Comparison of ENCODE assay signal across 6 cellular contexts in the genomic region with DNA sequence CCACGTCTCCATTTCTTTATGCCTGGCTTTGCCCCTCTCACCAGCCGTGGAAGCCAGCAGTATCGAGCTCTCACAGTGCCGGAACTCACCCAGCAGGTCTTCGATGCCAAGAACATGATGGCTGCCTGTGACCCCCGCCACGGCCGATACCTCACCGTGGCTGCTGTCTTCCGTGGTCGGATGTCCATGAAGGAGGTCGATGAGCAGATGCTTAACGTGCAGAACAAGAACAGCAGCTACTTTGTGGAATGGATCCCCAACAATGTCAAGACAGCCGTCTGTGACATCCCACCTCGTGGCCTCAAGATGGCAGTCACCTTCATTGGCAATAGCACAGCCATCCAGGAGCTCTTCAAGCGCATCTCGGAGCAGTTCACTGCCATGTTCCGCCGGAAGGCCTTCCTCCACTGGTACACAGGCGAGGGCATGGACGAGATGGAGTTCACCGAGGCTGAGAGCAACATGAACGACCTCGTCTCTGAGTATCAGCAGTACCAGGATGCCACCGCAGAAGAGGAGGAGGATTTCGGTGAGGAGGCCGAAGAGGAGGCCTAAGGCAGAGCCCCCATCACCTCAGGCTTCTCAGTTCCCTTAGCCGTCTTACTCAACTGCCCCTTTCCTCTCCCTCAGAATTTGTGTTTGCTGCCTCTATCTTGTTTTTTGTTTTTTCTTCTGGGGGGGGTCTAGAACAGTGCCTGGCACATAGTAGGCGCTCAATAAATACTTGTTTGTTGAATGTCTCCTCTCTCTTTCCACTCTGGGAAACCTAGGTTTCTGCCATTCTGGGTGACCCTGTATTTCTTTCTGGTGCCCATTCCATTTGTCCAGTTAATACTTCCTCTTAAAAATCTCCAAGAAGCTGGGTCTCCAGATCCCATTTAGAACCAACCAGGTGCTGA. TPM values are rescaled to one million over a fixed set of nuclear protein-coding genes. Genes with fewer than 3 reads are reported as not detected.
DNase-seq lines count a peak whose midpoint lies in the region; ATAC-seq and TF ChIP-seq lines count a peak whose summit lies in the region.
"Not testable (repeated sequence)": the region's sequence is repeated elsewhere in the genome, so short reads cannot be mapped to it uniquely, and the experiment has no call there.

No MANE protein-coding gene starts in this region.

- peaks cover 41% of the 10 kb centered on the region for H3K4me1 Mint-ChIP-seq in activated naive CD4-positive, alpha-beta T cell treated with anti-CD3 and anti-CD28 coated beads for 36 hours (ENCODE audit: low read depth)
- H3K4me1 Mint-ChIP-seq in natural killer cell treated with Interleukin-12 subunit alpha and Interleukin-12 subunit beta and Interleukin-15 and Interleukin-18, amount 100 ng/mL, for 72 hours (ENCODE audit: low read depth in 2 of 2), result peaks cover 41 to 50% of the 10 kb centered on the region in 2 donors
- peaks cover 22% of the 10 kb centered on the region for H3K4me1 Mint-ChIP-seq in type B pancreatic cell (ENCODE audit: unreplicated experiment)

- H3K4me3 Mint-ChIP-seq in activated naive CD4-positive, alpha-beta T cell treated with anti-CD3 and anti-CD28 coated beads for 36 hours, result peak overlapping the region; percentile 98
- H3K4me3 Mint-ChIP-seq in natural killer cell treated with Interleukin-12 subunit alpha and Interleukin-12 subunit beta and Interleukin-15 and Interleukin-18, amount 100 ng/mL, for 72 hours, result peak overlapping the region; percentile 92
- H3K4me3 Mint-ChIP-seq in type B pancreatic cell, result peak overlapping the region; percentile 92

- H3K4me1 ChIP-seq in DOHH2 (ENCODE audit: control insufficient read depth, low read length), result peaks cover 38% of the 10 kb centered on the region
- H3K4me1 ChIP-seq in PC-9 (replicated peaks; ENCODE audit: insufficient read depth), result peaks cover 17% of the 10 kb centered on the region

- H3K4me2 ChIP-seq in DOHH2 (ENCODE audit: low read length), result peak overlapping the region; percentile 94
- H3K4me2 ChIP-seq in PC-9, result not testable (repeated sequence)

- ATAC-seq in natural killer cell treated with Interleukin-12 subunit alpha and Interleukin-12 subunit beta and Interleukin-15 and Interleukin-18, amount 100 ng/mL, for 72 hours, result not testable (repeated sequence)

- not testable (repeated sequence) for H3K9me3 ChIP-seq in DOHH2 (ENCODE audit: control insufficient read depth, insufficient read depth, low read length); PC-9 (ENCODE audit: insufficient read depth, low read depth)

- not testable (repeated sequence) for H3K9me3 Mint-ChIP-seq in activated naive CD4-positive, alpha-beta T cell treated with anti-CD3 and anti-CD28 coated beads for 36 hours; natural killer cell treated with Interleukin-12 subunit alpha and Interleukin-12 subunit beta and Interleukin-15 and Interleukin-18, amount 100 ng/mL, for 72 hours; type B pancreatic cell

- H3K9me2 ChIP-seq in DOHH2 (replicated peaks; ENCODE audit: control insufficient read depth, low read length); PC-9 (ENCODE audit: insufficient read depth): not testable (repeated sequence)

- H3K27me3 ChIP-seq in DOHH2 (ENCODE audit: control insufficient read depth, low read length); PC-9 (ENCODE audit: insufficient read depth, low read depth): not testable (repeated sequence)

- peak overlapping the region; percentile 85 for H3K27ac Mint-ChIP-seq in activated naive CD4-positive, alpha-beta T cell treated with anti-CD3 and anti-CD28 coated beads for 36 hours
- peak overlapping the region; percentile 91 to 98 for H3K27ac Mint-ChIP-seq in natural killer cell treated with Interleukin-12 subunit alpha and Interleukin-12 subunit beta and Interleukin-15 and Interleukin-18, amount 100 ng/mL, for 72 hours
- peak overlapping the region; percentile 80 for H3K27ac Mint-ChIP-seq in type B pancreatic cell

- peaks cover 62% of the 10 kb centered on the region for H3K36me3 Mint-ChIP-seq in activated naive CD4-positive, alpha-beta T cell treated with anti-CD3 and anti-CD28 coated beads for 36 hours (ENCODE audit: low read depth)
- peaks cover 50% of the 10 kb centered on the region for H3K36me3 Mint-ChIP-seq in natural killer cell treated with Interleukin-12 subunit alpha and Interleukin-12 subunit beta and Interleukin-15 and Interleukin-18, amount 100 ng/mL, for 72 hours
- H3K36me3 Mint-ChIP-seq in type B pancreatic cell, result peaks cover 42% of the 10 kb centered on the region

- not testable (repeated sequence) for H2AFZ ChIP-seq in PC-9

- H4K20me1 ChIP-seq in DOHH2 (ENCODE audit: control insufficient read depth, insufficient read depth, low read depth, low read length), result peaks cover 18% of the 10 kb centered on the region
- peaks cover 50% of the 10 kb centered on the region for H4K20me1 ChIP-seq in PC-9 (ENCODE audit: insufficient read depth)

- H3K36me3 ChIP-seq in DOHH2 (ENCODE audit: control insufficient read depth, low read length), result peaks cover 77% of the 10 kb centered on the region
- peaks cover 31% of the 10 kb centered on the region for H3K36me3 ChIP-seq in PC-9 (ENCODE audit: low read depth)

- H3K27me3 Mint-ChIP-seq in activated naive CD4-positive, alpha-beta T cell treated with anti-CD3 and anti-CD28 coated beads for 36 hours (ENCODE audit: low read depth); natural killer cell treated with Interleukin-12 subunit alpha and Interleukin-12 subunit beta and Interleukin-15 and Interleukin-18, amount 100 ng/mL, for 72 hours: not testable (repeated sequence)
- H3K27me3 Mint-ChIP-seq in type B pancreatic cell, result peaks cover 11% of the 10 kb centered on the region

- DNase-seq in PC-9; activated naive CD4-positive, alpha-beta T cell treated with anti-CD3 and anti-CD28 coated beads for 36 hours; epithelial cell of esophagus (ENCODE audit: low read depth); natural killer cell treated with Interleukin-12 subunit alpha and Interleukin-12 subunit beta and Interleukin-15 and Interleukin-18, amount 100 ng/mL, for 72 hours (ENCODE audit: low spot score); type B pancreatic cell (ENCODE audit: extremely low spot score, unreplicated experiment): not testable (repeated sequence)

- peaks cover 81% of the 10 kb centered on the region for H3F3A ChIP-seq in DOHH2 (ENCODE audit: control insufficient read depth, insufficient read depth)
- peaks cover 73% of the 10 kb centered on the region for H3F3A ChIP-seq in PC-9 (ENCODE audit: insufficient read depth, low read depth)

- H3K27ac ChIP-seq in DOHH2 (ENCODE audit: low read depth, low read length); PC-9: not testable (repeated sequence)

- not testable (repeated sequence) for TF ChIP-seq CTCF in DOHH2 (IDR thresholded peaks at IDR 0.05; ENCODE audit: low read depth, low read length, poor library complexity, severe bottlenecking); PC-9 (conservative IDR thresholded peaks at IDR 0.05); type B pancreatic cell (conservative IDR thresholded peaks at IDR 0.05)
- peak; percentile 6 for TF ChIP-seq CTCF in epithelial cell of esophagus (IDR thresholded peaks at IDR 0.05; ENCODE audit: insufficient read depth, low read depth, low read length, missing control alignments)

- H3K79me2 ChIP-seq in DOHH2 (ENCODE audit: control insufficient read depth, low read length) (peaks cover 59% of the 10 kb centered on the region), PC-9 (ENCODE audit: low read depth) (peaks cover 52% of the 10 kb centered on the region)

- POLR2A ChIA-PET in PC-9 (lab: Charles Lee; ENCODE audit: unreplicated experiment), result interaction anchor here (0.6 to 0.7 kb wide), 2 partner anchors 184 to 242 kb away, joined by 3 to 4 read pairs; no protein-coding TSS in a partner anchor

- intact Hi-C loops in PC-9 (cut with micrococcal nuclease; ENCODE audit: unreplicated experiment), result loop anchor here (2.0 to 5.0 kb wide), 3 partner anchors 241 to 377 kb away; partner anchors contain the start of gene RPP21
- intact Hi-C loops in activated naive CD4-positive, alpha-beta T cell treated with anti-CD3 and anti-CD28 coated beads for 36 hours (cut with micrococcal nuclease), result loop anchor here (5.0 kb wide), 1 partner anchor 512 kb away; the partner anchor contains the start of gene TRIM26

- TSS peak; percentile 17 for BruUV-seq in PC-9 (replicated peaks; lab: Mats Ljungman, UMichigan)

- CTCF ChIA-PET in PC-9 (lab: Charles Lee), result interaction anchor here (0.6 to 1.1 kb wide), 4 partner anchors 16 to 363 kb away, joined by 3 to 21 read pairs (median 3); no protein-coding TSS in a partner anchor
- CTCF ChIA-PET in activated naive CD4-positive, alpha-beta T cell treated with anti-CD3 and anti-CD28 coated beads for 36 hours (lab: Charles Lee), result interaction anchor here (0.9 to 19.6 kb wide), 5 partner anchors 7 to 241 kb away, joined by 3 to 346 read pairs (median 17); partner anchors contain the start of gene DHX16

- H3K4me3 ChIP-seq in DOHH2 (ENCODE audit: low read length); PC-9; epithelial cell of esophagus (ENCODE audit: low read length): not testable (repeated sequence)

RNA-seq across cellular contexts. Expression of gene TUBB, which starts 3.9 kb away (rescaled TPM):
- total RNA-seq in PC-9 (2021), result 697 and 901 TPM in 2 replicates
- 1,000 to 10,000 TPM; 1,781 to 1,838 TPM for total RNA-seq in activated naive CD4-positive, alpha-beta T cell treated with anti-CD3 and anti-CD28 coated beads for 36 hours
- 1,000 to 10,000 TPM in 1 of 2 donors, 100 to 1,000 TPM in 1; 938 to 1,043 TPM for total RNA-seq in natural killer cell treated with Interleukin-12 subunit alpha and Interleukin-12 subunit beta and Interleukin-15 and Interleukin-18, amount 100 ng/mL, for 72 hours
- total RNA-seq in type B pancreatic cell (ENCODE audit: low replicate concordance), result 560 and 1,225 TPM in 2 replicates

RNA-seq across cellular contexts. Expression of gene MDC1, which starts 7.0 kb away (rescaled TPM):
- total RNA-seq in PC-9 (2021) (72.9 and 81.6 TPM in 2 replicates), type B pancreatic cell (ENCODE audit: low replicate concordance) (30.1 and 71.3 TPM in 2 replicates)
- total RNA-seq in activated naive CD4-positive, alpha-beta T cell treated with anti-CD3 and anti-CD28 coated beads for 36 hours, result 10 to 100 TPM; 84.1 to 84.8 TPM
- 100 to 1,000 TPM in 1 of 2 donors, 10 to 100 TPM in 1; 64.1 to 118 TPM for total RNA-seq in natural killer cell treated with Interleukin-12 subunit alpha and Interleukin-12 subunit beta and Interleukin-15 and Interleukin-18, amount 100 ng/mL, for 72 hours

RNA-seq across cellular contexts. Expression of gene FLOT1, which starts 18.4 kb away (rescaled TPM):
- total RNA-seq in PC-9 (2021), result 225 and 234 TPM in 2 replicates
- total RNA-seq in activated naive CD4-positive, alpha-beta T cell treated with anti-CD3 and anti-CD28 coated beads for 36 hours, result 100 to 1,000 TPM; 162 to 173 TPM
- 100 to 1,000 TPM; 219 to 319 TPM for total RNA-seq in natural killer cell treated with Interleukin-12 subunit alpha and Interleukin-12 subunit beta and Interleukin-15 and Interleukin-18, amount 100 ng/mL, for 72 hours
- 72.9 and 94.8 TPM in 2 replicates for total RNA-seq in type B pancreatic cell (ENCODE audit: low replicate concordance)

RNA-seq across cellular contexts. Expression of gene IER3, which starts 20.3 kb away (rescaled TPM):
- 107 and 117 TPM in 2 replicates for total RNA-seq in PC-9 (2021)
- 10 to 100 TPM; 32.2 to 34.0 TPM for total RNA-seq in activated naive CD4-positive, alpha-beta T cell treated with anti-CD3 and anti-CD28 coated beads for 36 hours
- 100 to 1,000 TPM; 128 to 346 TPM for total RNA-seq in natural killer cell treated with Interleukin-12 subunit alpha and Interleukin-12 subunit beta and Interleukin-15 and Interleukin-18, amount 100 ng/mL, for 72 hours
- 24.3 and 40.1 TPM in 2 replicates for total RNA-seq in type B pancreatic cell (ENCODE audit: low replicate concordance)

RNA-seq across cellular contexts. Expression of gene NRM, which starts 33.3 kb away (rescaled TPM):
- total RNA-seq in PC-9 (2021), result 25.8 and 38.3 TPM in 2 replicates
- 10 to 100 TPM; 31.0 to 32.0 TPM for total RNA-seq in activated naive CD4-positive, alpha-beta T cell treated with anti-CD3 and anti-CD28 coated beads for 36 hours
- 10 to 100 TPM; 11.7 to 24.2 TPM for total RNA-seq in natural killer cell treated with Interleukin-12 subunit alpha and Interleukin-12 subunit beta and Interleukin-15 and Interleukin-18, amount 100 ng/mL, for 72 hours
- 21.8 and 48.9 TPM in 2 replicates for total RNA-seq in type B pancreatic cell (ENCODE audit: low replicate concordance)
